8 cellular contexts compared by ENCODE assay signal in the genomic region with DNA sequence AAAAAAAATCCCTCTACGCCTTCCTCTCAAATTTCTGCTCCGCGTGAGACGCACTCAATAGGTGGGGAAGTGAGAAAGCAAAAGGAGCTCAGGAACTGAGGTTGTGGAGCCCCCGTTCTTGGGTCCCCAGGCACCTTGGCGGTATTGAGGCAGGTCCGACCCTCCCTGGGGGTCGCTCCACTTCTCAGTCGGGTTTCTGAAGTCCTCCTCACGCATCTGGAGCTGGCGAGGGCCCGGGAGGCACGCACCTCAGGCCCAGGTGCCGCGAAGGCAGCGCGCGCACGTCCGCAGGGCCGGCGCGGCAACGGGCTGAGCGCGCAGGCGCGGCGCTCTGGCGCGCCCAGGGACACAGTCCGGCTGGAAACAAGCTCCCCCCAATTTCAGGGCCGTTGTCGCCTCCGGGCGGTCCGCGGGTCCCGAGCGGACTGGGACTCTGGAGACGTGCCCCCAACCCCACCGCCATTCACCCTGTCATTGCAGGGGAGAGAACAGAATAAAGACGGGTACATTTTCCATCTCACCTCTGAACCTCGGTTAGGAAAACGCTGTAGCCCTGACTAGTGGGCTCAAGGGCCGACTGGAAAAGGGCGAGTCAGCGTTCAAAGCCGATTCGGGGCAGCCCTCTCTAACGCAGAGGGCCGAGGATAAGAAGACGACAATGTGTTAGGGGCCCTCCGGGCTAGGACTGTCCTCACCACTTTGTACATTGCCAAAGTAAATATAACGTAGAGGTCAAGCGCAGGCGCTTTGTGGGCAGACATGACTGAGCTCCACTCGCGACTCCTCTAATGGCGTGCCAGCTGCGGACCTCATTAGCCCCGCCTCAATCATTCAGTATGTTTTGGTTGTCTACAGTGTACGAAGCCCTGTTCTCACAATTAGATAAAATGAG. TPM values are rescaled to one million over a fixed set of nuclear protein-coding genes. Genes with fewer than 3 reads are reported as not detected.
DNase-seq lines count a peak whose midpoint lies in the region; ATAC-seq, FAIRE-seq and TF ChIP-seq lines count a peak whose summit lies in the region.

A gene with protein sequence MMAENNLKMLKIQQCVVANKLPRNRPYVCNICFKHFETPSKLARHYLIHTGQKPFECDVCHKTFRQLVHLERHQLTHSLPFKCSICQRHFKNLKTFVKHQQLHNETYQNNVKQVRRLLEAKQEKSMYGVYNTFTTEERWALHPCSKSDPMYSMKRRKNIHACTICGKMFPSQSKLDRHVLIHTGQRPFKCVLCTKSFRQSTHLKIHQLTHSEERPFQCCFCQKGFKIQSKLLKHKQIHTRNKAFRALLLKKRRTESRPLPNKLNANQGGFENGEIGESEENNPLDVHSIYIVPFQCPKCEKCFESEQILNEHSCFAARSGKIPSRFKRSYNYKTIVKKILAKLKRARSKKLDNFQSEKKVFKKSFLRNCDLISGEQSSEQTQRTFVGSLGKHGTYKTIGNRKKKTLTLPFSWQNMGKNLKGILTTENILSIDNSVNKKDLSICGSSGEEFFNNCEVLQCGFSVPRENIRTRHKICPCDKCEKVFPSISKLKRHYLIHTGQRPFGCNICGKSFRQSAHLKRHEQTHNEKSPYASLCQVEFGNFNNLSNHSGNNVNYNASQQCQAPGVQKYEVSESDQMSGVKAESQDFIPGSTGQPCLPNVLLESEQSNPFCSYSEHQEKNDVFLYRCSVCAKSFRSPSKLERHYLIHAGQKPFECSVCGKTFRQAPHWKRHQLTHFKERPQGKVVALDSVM (minus strand): TSS at position 306 of the 892 bp plus-strand sequence. CDS start 4,853 bp downstream, outside the sequence.

- no peaks in the 10 kb centered on the region for H3K9me2 ChIP-seq in OCI-LY1 (ENCODE audit: low read depth, low read length)

- peak; percentile 64 for DNase-seq in COR-L47 (lab: John Stamatoyannopoulos, UW)
- DNase-seq in HTR-8/SVneo (ENCODE audit: insufficient read length, low spot score) = peak; percentile 69
- peak; percentile 81 for DNase-seq in activated T-cell treated with anti-CD3 and anti-CD28 coated beads for 24 hours (ENCODE audit: low read depth)
- peak; percentile 80 for DNase-seq in epithelial cell of esophagus (ENCODE audit: low read depth)
- DNase-seq in mucosa of gallbladder (ENCODE audit: low spot score) = peak; percentile 81
- peak; percentile 72 for DNase-seq in stimulated activated CD8-positive, alpha-beta memory T cell treated with anti-CD3 and anti-CD28 coated beads, Interleukin-4, amount 100 ng/mL, for 24 hours (ENCODE audit: low read depth)

- FAIRE-seq in HTR-8/SVneo (lab: Jason Lieb, UNC) = peak; percentile 28

- H3K4me3 ChIP-seq in OCI-LY1 (ENCODE audit: low read depth, low read length, poor library complexity, severe bottlenecking) (peak within 1 kb of the TSS; percentile 99), epithelial cell of esophagus (ENCODE audit: low read length) (peak within 1 kb of the TSS; percentile 61)

- no peaks in the 10 kb centered on the region for H4K20me1 ChIP-seq in OCI-LY1 (ENCODE audit: insufficient read depth, low read length)

- no peaks in the 10 kb centered on the region for H3K9me3 ChIP-seq in OCI-LY1 (ENCODE audit: low read length)

- H3F3A ChIP-seq in OCI-LY1 (ENCODE audit: insufficient read depth, low read length) = no peaks in the 10 kb centered on the region

- H3K9ac ChIP-seq in OCI-LY1 (ENCODE audit: low read length) = peak within 1 kb of the TSS; percentile 99

- peak; percentile 77 for ATAC-seq in GM21381 (IDR thresholded peaks at IDR 0.05; ENCODE audit: unreplicated experiment)

- peaks cover 23% of the 10 kb centered on the region for H3K36me3 ChIP-seq in OCI-LY1 (ENCODE audit: insufficient read depth, low read length)

- peaks cover 45% of the 10 kb centered on the region for H3K79me2 ChIP-seq in OCI-LY1 (ENCODE audit: insufficient read depth, low read length)

- H3K4me1 ChIP-seq in OCI-LY1 (ENCODE audit: insufficient read depth, low read length, severe bottlenecking) = peaks cover 37% of the 10 kb centered on the region

- peak within 1 kb of the TSS; percentile 86 for H3K27ac ChIP-seq in OCI-LY1 (ENCODE audit: low read depth, low read length, poor library complexity, severe bottlenecking)

- peak within 1 kb of the TSS; percentile 82 for H3K4me2 ChIP-seq in OCI-LY1 (ENCODE audit: low read length)

- H2AFZ ChIP-seq in OCI-LY1 (ENCODE audit: low read length) = peak within 1 kb of the TSS; percentile 89

- no peaks in the 10 kb centered on the region; the same call in 1 of the 2 replicates for H3K27me3 ChIP-seq in OCI-LY1 (ENCODE audit: insufficient read depth, low read length)

- no peak for TF ChIP-seq CTCF in OCI-LY1 (IDR thresholded peaks at IDR 0.05; ENCODE audit: low read length)
- no peak for TF ChIP-seq CTCF in epithelial cell of esophagus (IDR thresholded peaks at IDR 0.05; ENCODE audit: insufficient read depth, low read depth, low read length, missing control alignments)

RNA-seq across cellular contexts. Expression of the gene that starts here (rescaled TPM):
- total RNA-seq in mucosa of gallbladder = 26.0 TPM

Comparison
In these comparisons a context has a peak if more than half of its experiments do, and no peak if none do; other contexts are left out.
1. Peak in every context shown above with its lines: DNase-seq, ATAC-seq, H3K4me3 ChIP-seq and H3K27ac ChIP-seq.